1 cellular context compared by ENCODE assay signal in genomic region chr6:47084530-47084929, GRCh38.
TF ChIP-seq lines count a peak whose summit lies in the region.

No MANE protein-coding gene starts in this region.

TF ChIP-seq in HepG2, 621 proteins besides CTCF, POLR2A, EP300 and RAD21 (continued from another document):
- TF ChIP-seq RNF219 (CRISPR knock-in tag; IDR thresholded peaks at IDR 0.05) = no peak
- no peak for TF ChIP-seq ZNF83 (CRISPR knock-in tag; IDR thresholded peaks at IDR 0.05; ENCODE audit: borderline replicate concordance)
- TF ChIP-seq, protein P1, sequence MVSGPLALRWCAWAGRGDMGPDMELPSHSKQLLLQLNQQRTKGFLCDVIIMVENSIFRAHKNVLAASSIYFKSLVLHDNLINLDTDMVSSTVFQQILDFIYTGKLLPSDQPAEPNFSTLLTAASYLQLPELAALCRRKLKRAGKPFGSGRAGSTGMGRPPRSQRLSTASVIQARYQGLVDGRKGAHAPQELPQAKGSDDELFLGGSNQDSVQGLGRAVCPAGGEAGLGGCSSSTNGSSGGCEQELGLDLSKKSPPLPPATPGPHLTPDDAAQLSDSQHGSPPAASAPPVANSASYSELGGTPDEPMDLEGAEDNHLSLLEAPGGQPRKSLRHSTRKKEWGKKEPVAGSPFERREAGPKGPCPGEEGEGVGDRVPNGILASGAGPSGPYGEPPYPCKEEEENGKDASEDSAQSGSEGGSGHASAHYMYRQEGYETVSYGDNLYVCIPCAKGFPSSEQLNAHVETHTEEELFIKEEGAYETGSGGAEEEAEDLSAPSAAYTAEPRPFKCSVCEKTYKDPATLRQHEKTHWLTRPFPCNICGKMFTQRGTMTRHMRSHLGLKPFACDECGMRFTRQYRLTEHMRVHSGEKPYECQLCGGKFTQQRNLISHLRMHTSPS (CRISPR knock-in tag; IDR thresholded peaks at IDR 0.05; ENCODE audit: low read depth) = no peak
- TF ChIP-seq SNRNP70 (IDR thresholded peaks at IDR 0.05; ENCODE audit: low read depth, low read length) = no peak
- no peak for TF ChIP-seq MXD3 (CRISPR knock-in tag; IDR thresholded peaks at IDR 0.05)
- TF ChIP-seq, protein P2, sequence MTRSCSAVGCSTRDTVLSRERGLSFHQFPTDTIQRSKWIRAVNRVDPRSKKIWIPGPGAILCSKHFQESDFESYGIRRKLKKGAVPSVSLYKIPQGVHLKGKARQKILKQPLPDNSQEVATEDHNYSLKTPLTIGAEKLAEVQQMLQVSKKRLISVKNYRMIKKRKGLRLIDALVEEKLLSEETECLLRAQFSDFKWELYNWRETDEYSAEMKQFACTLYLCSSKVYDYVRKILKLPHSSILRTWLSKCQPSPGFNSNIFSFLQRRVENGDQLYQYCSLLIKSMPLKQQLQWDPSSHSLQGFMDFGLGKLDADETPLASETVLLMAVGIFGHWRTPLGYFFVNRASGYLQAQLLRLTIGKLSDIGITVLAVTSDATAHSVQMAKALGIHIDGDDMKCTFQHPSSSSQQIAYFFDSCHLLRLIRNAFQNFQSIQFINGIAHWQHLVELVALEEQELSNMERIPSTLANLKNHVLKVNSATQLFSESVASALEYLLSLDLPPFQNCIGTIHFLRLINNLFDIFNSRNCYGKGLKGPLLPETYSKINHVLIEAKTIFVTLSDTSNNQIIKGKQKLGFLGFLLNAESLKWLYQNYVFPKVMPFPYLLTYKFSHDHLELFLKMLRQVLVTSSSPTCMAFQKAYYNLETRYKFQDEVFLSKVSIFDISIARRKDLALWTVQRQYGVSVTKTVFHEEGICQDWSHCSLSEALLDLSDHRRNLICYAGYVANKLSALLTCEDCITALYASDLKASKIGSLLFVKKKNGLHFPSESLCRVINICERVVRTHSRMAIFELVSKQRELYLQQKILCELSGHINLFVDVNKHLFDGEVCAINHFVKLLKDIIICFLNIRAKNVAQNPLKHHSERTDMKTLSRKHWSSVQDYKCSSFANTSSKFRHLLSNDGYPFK (CRISPR knock-in tag; IDR thresholded peaks at IDR 0.05; ENCODE audit: borderline replicate concordance) = no peak
- TF ChIP-seq ZXDC (CRISPR knock-in tag; IDR thresholded peaks at IDR 0.05) = no peak
- TF ChIP-seq ZIK1 (CRISPR knock-in tag; IDR thresholded peaks at IDR 0.05; ENCODE audit: borderline replicate concordance, low read depth) = no peak
